Comparison of ENCODE assay signal across 1 cellular context in the genomic region with DNA sequence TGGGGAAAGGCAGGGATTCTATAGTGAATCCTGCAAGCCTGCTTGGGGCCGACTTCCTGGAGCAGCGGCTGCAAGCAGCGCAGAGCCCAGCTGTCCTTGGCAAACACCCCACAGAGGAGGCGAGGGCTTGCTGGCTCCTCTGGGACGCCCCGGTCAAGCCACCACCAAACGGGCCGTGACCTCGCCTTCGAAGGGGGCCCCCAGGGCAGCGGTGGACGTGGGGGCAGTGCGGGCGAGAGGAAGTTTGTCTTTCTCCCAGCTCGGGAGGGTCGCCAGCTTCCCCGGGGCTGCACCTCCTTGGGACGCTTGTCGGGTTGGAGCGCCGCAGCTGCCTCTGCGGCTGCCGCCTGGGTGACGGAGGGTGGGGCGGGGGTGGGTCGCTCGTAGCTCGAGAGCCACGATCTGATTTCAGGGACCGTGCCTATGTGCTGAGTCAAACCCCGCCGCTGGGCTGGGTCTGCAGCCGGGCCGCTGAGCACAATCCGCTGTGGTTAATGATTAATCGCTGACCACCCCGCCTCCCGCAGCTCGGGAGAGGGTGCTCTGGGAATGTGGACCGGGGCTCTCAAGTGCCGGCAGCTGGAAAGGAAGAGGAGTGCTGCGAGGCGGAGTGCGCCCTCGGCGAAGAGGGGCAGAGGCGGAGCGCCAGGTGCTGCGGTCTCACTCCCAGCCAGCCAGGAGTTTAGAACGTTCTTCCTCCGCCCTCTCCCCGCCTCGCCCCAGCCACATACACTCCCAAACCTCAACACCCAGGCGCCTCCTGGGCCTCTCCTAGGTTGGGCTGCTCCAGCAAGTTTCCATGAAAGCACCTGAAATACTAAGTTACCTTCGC.
TF ChIP-seq lines count a peak whose summit lies in the region.

A gene (plus strand): TSS at position 726 of the 832 bp plus-strand sequence.

TF ChIP-seq in HepG2, 621 proteins besides CTCF, POLR2A, EP300 and RAD21 (continued from another document and continues in another):
- TF ChIP-seq, protein P1, sequence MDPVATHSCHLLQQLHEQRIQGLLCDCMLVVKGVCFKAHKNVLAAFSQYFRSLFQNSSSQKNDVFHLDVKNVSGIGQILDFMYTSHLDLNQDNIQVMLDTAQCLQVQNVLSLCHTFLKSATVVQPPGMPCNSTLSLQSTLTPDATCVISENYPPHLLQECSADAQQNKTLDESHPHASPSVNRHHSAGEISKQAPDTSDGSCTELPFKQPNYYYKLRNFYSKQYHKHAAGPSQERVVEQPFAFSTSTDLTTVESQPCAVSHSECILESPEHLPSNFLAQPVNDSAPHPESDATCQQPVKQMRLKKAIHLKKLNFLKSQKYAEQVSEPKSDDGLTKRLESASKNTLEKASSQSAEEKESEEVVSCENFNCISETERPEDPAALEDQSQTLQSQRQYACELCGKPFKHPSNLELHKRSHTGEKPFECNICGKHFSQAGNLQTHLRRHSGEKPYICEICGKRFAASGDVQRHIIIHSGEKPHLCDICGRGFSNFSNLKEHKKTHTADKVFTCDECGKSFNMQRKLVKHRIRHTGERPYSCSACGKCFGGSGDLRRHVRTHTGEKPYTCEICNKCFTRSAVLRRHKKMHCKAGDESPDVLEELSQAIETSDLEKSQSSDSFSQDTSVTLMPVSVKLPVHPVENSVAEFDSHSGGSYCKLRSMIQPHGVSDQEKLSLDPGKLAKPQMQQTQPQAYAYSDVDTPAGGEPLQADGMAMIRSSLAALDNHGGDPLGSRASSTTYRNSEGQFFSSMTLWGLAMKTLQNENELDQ (CRISPR knock-in tag; IDR thresholded peaks at IDR 0.05; ENCODE audit: borderline replicate concordance) = no peak
- TF ChIP-seq U2AF1 (optimal IDR thresholded peaks at IDR 0.05; ENCODE audit: low read depth, low read length) = no peak
- TF ChIP-seq, protein P2, sequence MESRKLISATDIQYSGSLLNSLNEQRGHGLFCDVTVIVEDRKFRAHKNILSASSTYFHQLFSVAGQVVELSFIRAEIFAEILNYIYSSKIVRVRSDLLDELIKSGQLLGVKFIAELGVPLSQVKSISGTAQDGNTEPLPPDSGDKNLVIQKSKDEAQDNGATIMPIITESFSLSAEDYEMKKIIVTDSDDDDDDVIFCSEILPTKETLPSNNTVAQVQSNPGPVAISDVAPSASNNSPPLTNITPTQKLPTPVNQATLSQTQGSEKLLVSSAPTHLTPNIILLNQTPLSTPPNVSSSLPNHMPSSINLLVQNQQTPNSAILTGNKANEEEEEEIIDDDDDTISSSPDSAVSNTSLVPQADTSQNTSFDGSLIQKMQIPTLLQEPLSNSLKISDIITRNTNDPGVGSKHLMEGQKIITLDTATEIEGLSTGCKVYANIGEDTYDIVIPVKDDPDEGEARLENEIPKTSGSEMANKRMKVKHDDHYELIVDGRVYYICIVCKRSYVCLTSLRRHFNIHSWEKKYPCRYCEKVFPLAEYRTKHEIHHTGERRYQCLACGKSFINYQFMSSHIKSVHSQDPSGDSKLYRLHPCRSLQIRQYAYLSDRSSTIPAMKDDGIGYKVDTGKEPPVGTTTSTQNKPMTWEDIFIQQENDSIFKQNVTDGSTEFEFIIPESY (CRISPR knock-in tag; IDR thresholded peaks at IDR 0.05) = no peak
- TF ChIP-seq NAIF1 (CRISPR knock-in tag; IDR thresholded peaks at IDR 0.05; ENCODE audit: borderline replicate concordance) = no peak
- no peak for TF ChIP-seq TBP (CRISPR knock-in tag; IDR thresholded peaks at IDR 0.05)
- TF ChIP-seq, protein P3, sequence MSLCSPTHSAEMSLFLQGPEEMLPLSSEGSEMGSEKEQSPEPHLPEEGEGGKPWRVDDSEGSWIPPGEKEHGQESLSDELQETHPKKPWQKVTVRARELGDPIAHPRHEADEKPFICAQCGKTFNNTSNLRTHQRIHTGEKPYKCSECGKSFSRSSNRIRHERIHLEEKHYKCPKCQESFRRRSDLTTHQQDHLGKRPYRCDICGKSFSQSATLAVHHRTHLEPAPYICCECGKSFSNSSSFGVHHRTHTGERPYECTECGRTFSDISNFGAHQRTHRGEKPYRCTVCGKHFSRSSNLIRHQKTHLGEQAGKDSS (CRISPR knock-in tag; IDR thresholded peaks at IDR 0.05; ENCODE audit: borderline replicate concordance, low read depth) = peak; percentile 96
- TF ChIP-seq ZNF816 (CRISPR knock-in tag; IDR thresholded peaks at IDR 0.05; ENCODE audit: borderline replicate concordance) = peak; percentile 85
- TF ChIP-seq, protein P4, sequence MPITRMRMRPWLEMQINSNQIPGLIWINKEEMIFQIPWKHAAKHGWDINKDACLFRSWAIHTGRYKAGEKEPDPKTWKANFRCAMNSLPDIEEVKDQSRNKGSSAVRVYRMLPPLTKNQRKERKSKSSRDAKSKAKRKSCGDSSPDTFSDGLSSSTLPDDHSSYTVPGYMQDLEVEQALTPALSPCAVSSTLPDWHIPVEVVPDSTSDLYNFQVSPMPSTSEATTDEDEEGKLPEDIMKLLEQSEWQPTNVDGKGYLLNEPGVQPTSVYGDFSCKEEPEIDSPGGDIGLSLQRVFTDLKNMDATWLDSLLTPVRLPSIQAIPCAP (CRISPR knock-in tag; IDR thresholded peaks at IDR 0.05; ENCODE audit: low read depth) = no peak
- TF ChIP-seq KAT7 (CRISPR knock-in tag; IDR thresholded peaks at IDR 0.05; ENCODE audit: borderline replicate concordance) = no peak
- no peak for TF ChIP-seq JUN (CRISPR knock-in tag; IDR thresholded peaks at IDR 0.05)
- peak; percentile 57 for TF ChIP-seq KLF6 (CRISPR knock-in tag; IDR thresholded peaks at IDR 0.05)
- TF ChIP-seq, protein P5, sequence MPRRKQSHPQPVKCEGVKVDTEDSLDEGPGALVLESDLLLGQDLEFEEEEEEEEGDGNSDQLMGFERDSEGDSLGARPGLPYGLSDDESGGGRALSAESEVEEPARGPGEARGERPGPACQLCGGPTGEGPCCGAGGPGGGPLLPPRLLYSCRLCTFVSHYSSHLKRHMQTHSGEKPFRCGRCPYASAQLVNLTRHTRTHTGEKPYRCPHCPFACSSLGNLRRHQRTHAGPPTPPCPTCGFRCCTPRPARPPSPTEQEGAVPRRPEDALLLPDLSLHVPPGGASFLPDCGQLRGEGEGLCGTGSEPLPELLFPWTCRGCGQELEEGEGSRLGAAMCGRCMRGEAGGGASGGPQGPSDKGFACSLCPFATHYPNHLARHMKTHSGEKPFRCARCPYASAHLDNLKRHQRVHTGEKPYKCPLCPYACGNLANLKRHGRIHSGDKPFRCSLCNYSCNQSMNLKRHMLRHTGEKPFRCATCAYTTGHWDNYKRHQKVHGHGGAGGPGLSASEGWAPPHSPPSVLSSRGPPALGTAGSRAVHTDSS (CRISPR knock-in tag; conservative IDR thresholded peaks at IDR 0.05) = no peak
- TF ChIP-seq, protein P6, sequence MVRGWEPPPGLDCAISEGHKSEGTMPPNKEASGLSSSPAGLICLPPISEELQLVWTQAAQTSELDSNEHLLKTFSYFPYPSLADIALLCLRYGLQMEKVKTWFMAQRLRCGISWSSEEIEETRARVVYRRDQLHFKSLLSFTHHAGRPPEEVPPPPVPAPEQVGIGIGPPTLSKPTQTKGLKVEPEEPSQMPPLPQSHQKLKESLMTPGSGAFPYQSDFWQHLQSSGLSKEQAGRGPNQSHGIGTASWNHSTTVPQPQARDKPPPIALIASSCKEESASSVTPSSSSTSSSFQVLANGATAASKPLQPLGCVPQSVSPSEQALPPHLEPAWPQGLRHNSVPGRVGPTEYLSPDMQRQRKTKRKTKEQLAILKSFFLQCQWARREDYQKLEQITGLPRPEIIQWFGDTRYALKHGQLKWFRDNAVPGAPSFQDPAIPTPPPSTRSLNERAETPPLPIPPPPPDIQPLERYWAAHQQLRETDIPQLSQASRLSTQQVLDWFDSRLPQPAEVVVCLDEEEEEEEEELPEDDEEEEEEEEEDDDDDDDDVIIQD (CRISPR knock-in tag; IDR thresholded peaks at IDR 0.05; ENCODE audit: low read depth) = peak; percentile 54; the same call in 1 of the 2 replicates
- TF ChIP-seq TRIM24 (CRISPR knock-in tag; IDR thresholded peaks at IDR 0.05) = no peak
- no peak for TF ChIP-seq SATB2 (CRISPR knock-in tag; IDR thresholded peaks at IDR 0.05)
- TF ChIP-seq, protein P7, sequence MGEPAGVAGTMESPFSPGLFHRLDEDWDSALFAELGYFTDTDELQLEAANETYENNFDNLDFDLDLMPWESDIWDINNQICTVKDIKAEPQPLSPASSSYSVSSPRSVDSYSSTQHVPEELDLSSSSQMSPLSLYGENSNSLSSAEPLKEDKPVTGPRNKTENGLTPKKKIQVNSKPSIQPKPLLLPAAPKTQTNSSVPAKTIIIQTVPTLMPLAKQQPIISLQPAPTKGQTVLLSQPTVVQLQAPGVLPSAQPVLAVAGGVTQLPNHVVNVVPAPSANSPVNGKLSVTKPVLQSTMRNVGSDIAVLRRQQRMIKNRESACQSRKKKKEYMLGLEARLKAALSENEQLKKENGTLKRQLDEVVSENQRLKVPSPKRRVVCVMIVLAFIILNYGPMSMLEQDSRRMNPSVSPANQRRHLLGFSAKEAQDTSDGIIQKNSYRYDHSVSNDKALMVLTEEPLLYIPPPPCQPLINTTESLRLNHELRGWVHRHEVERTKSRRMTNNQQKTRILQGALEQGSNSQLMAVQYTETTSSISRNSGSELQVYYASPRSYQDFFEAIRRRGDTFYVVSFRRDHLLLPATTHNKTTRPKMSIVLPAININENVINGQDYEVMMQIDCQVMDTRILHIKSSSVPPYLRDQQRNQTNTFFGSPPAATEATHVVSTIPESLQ (CRISPR knock-in tag; conservative IDR thresholded peaks at IDR 0.05) = no peak
- no peak for TF ChIP-seq AKAP8 (CRISPR knock-in tag; IDR thresholded peaks at IDR 0.05)
- peak; percentile 74; the same call in 1 of the 2 replicates for TF ChIP-seq MTA1 (CRISPR knock-in tag; IDR thresholded peaks at IDR 0.05; ENCODE audit: borderline replicate concordance)
- TF ChIP-seq SALL2 (CRISPR knock-in tag; IDR thresholded peaks at IDR 0.05) = no peak
- no peak for TF ChIP-seq WIZ (CRISPR knock-in tag; IDR thresholded peaks at IDR 0.05)
- TF ChIP-seq ZFY (CRISPR knock-in tag; IDR thresholded peaks at IDR 0.05) = no peak; the same call in 1 of the 2 replicates
- TF ChIP-seq, protein P8, sequence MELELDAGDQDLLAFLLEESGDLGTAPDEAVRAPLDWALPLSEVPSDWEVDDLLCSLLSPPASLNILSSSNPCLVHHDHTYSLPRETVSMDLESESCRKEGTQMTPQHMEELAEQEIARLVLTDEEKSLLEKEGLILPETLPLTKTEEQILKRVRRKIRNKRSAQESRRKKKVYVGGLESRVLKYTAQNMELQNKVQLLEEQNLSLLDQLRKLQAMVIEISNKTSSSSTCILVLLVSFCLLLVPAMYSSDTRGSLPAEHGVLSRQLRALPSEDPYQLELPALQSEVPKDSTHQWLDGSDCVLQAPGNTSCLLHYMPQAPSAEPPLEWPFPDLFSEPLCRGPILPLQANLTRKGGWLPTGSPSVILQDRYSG (CRISPR knock-in tag; IDR thresholded peaks at IDR 0.05) = no peak
- no peak; the same call in 1 of the 2 replicates for TF ChIP-seq ZNF143 (CRISPR knock-in tag; IDR thresholded peaks at IDR 0.05)
- peak; percentile 73; the same call in 1 of the 2 replicates for TF ChIP-seq ZMYM3 (CRISPR knock-in tag; IDR thresholded peaks at IDR 0.05)
- TF ChIP-seq ZNF33B (CRISPR knock-in tag; IDR thresholded peaks at IDR 0.05) = no peak
- TF ChIP-seq MAFF (IDR thresholded peaks at IDR 0.05; ENCODE audit: low read depth, low read length) = peak; percentile 65
- TF ChIP-seq FOXO1 (CRISPR knock-in tag; IDR thresholded peaks at IDR 0.05) = 0 out of 2 replicates have a peak, but pooled peaks have one; percentile 11
- TF ChIP-seq, protein P9, sequence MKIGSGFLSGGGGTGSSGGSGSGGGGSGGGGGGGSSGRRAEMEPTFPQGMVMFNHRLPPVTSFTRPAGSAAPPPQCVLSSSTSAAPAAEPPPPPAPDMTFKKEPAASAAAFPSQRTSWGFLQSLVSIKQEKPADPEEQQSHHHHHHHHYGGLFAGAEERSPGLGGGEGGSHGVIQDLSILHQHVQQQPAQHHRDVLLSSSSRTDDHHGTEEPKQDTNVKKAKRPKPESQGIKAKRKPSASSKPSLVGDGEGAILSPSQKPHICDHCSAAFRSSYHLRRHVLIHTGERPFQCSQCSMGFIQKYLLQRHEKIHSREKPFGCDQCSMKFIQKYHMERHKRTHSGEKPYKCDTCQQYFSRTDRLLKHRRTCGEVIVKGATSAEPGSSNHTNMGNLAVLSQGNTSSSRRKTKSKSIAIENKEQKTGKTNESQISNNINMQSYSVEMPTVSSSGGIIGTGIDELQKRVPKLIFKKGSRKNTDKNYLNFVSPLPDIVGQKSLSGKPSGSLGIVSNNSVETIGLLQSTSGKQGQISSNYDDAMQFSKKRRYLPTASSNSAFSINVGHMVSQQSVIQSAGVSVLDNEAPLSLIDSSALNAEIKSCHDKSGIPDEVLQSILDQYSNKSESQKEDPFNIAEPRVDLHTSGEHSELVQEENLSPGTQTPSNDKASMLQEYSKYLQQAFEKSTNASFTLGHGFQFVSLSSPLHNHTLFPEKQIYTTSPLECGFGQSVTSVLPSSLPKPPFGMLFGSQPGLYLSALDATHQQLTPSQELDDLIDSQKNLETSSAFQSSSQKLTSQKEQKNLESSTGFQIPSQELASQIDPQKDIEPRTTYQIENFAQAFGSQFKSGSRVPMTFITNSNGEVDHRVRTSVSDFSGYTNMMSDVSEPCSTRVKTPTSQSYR (CRISPR knock-in tag; IDR thresholded peaks at IDR 0.05; ENCODE audit: borderline replicate concordance) = peak; percentile 39; the same call in 1 of the 2 replicates
- TF ChIP-seq RNF2 (conservative IDR thresholded peaks at IDR 0.05; ENCODE audit: low read depth) = no peak
- no peak for TF ChIP-seq ZFP36 (IDR thresholded peaks at IDR 0.05; ENCODE audit: borderline replicate concordance, low read depth, low read length, partially characterized antibody)
- TF ChIP-seq RARA (CRISPR knock-in tag; IDR thresholded peaks at IDR 0.05) = no peak
- no peak for TF ChIP-seq ZFP90 (CRISPR knock-in tag; IDR thresholded peaks at IDR 0.05; ENCODE audit: borderline replicate concordance)
- TF ChIP-seq SNAI1 (CRISPR knock-in tag; IDR thresholded peaks at IDR 0.05; ENCODE audit: borderline replicate concordance) = no peak
- TF ChIP-seq, protein P10, sequence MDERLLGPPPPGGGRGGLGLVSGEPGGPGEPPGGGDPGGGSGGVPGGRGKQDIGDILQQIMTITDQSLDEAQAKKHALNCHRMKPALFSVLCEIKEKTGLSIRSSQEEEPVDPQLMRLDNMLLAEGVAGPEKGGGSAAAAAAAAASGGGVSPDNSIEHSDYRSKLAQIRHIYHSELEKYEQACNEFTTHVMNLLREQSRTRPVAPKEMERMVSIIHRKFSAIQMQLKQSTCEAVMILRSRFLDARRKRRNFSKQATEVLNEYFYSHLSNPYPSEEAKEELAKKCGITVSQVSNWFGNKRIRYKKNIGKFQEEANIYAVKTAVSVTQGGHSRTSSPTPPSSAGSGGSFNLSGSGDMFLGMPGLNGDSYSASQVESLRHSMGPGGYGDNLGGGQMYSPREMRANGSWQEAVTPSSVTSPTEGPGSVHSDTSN (CRISPR knock-in tag; IDR thresholded peaks at IDR 0.05) = no peak
- no peak for TF ChIP-seq HMGA1 (CRISPR knock-in tag; conservative IDR thresholded peaks at IDR 0.05)
- TF ChIP-seq IKZF1 (IDR thresholded peaks at IDR 0.05) = no peak
- no peak for TF ChIP-seq ZNF564 (CRISPR knock-in tag; IDR thresholded peaks at IDR 0.05)
- peak; percentile 97 for TF ChIP-seq ZNF543 (CRISPR knock-in tag; IDR thresholded peaks at IDR 0.05)
